ENCODE assay signal across 7 cellular contexts in the genomic region with DNA sequence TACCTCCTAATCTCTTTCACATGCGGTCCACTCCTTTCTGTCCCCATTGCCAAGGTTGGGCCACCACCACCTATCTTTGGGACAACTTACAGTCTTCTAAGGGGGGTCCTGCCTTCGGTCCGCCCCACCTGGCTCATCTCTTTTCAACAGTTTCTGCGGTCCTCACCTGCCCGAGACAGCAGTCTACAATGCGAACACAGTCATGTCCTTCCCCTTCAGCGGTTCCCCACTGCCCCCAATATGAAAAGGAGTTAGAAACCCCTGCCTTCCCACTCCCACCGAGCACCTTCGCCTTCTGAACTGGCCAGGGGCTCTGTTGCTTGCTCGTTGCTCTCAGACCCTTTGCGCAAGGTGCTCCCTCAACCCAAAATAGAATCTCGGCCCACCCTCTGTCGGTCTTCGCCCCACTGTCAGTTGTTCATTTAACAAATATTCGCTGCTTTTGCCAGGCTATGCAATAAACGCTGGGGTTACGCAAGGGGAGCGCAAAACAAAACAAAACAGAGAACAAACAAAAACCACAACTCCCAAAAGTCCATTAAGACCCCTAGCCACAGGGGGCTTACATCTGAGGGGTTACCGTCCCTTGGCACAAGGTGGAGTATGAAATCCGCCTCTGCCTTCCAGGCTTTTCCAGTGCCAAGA. TPM values are rescaled to one million over a fixed set of nuclear protein-coding genes. Genes with fewer than 3 reads are reported as not detected.
A peak's percentile ranks its signal among the peaks of the same experiment; 100 is the strongest.
DNase-seq lines count a peak whose midpoint lies in the region; TF ChIP-seq lines count a peak whose summit lies in the region.

No MANE protein-coding gene starts in this region.

- H3K36me3 ChIP-seq in HUES64 (ENCODE audit: insufficient read depth, low read length), result peaks cover 20% of the 10 kb centered on the region
- no peaks in the 10 kb centered on the region for H3K36me3 ChIP-seq in adrenal gland (replicated peaks in 1 of 2)
- H3K36me3 ChIP-seq in iPS-20b (ENCODE audit: insufficient read depth, low read depth, low read length), result peaks cover 22% of the 10 kb centered on the region
- no peaks in the 10 kb centered on the region for H3K36me3 ChIP-seq in stomach smooth muscle (ENCODE audit: control insufficient read depth in 2 of 2, insufficient read depth in 2 of 2, low read length in 2 of 2)

- DNase-seq in adrenal gland, result peak in 3 of 7 donors; percentile 18 to 54 (median 33)
- DNase-seq in erythroblast (lab: John Stamatoyannopoulos, UW), result no peak
- DNase-seq in NAMALWA (ENCODE audit: low spot score), result no peak
- no peak for DNase-seq in H4 (ENCODE audit: low spot score)

- H3K9me3 ChIP-seq in HUES64 (ENCODE audit: insufficient read depth, low read depth, low read length) (no peaks in the 10 kb centered on the region), adrenal gland (replicated peaks in 1 of 3) (no peaks in the 10 kb centered on the region), iPS-20b (ENCODE audit: insufficient read depth, low read depth, low read length) (no peaks in the 10 kb centered on the region), stomach smooth muscle (ENCODE audit: control insufficient read depth in 2 of 2, low read length in 2 of 2) (no peaks in the 10 kb centered on the region)

- H3K4me1 ChIP-seq in HUES64 (ENCODE audit: insufficient read depth, low read length) (no peaks in the 10 kb centered on the region), adrenal gland (replicated peaks in 1 of 2) (peaks cover 5 to 17% of the 10 kb centered on the region in 2 donors), iPS-20b (ENCODE audit: insufficient read depth, low read length) (no peaks in the 10 kb centered on the region), stomach smooth muscle (ENCODE audit: control insufficient read depth, insufficient read depth, low read length) (peaks cover 13% of the 10 kb centered on the region)

- no peak for TF ChIP-seq CTCF in adrenal gland (IDR thresholded peaks at IDR 0.05)

- TF ChIP-seq POLR2A in adrenal gland (IDR thresholded peaks at IDR 0.05), result no peak
- no peak for TF ChIP-seq POLR2A in erythroblast (IDR thresholded peaks at IDR 0.05; ENCODE audit: low read length)

- WGBS in HUES64, result 78% methylated on average over 20 of the region's 20 CpGs
- WGBS in adrenal gland, 4 donors, result 22 to 49% (median 25%) methylated on average over 18 to 20 of the region's 20 CpGs

- H3K27ac ChIP-seq in HUES64 (ENCODE audit: low read depth, low read length), result no peak overlapping the region
- H3K27ac ChIP-seq in adrenal gland, result peak overlapping the region in 1 of 5 donors; percentile 28
- H3K27ac ChIP-seq in iPS-20b (ENCODE audit: low read length), result no peak overlapping the region
- no peak overlapping the region for H3K27ac ChIP-seq in stomach smooth muscle (ENCODE audit: low read length)

- H3K4me3 ChIP-seq in HUES64 (ENCODE audit: low read length) (peak overlapping the region; percentile 73), adrenal gland (peak overlapping the region in 3 of 4 donors; percentile 18 to 80 (median 76)), iPS-20b (ENCODE audit: low read length) (peak overlapping the region; percentile 94), stomach smooth muscle (ENCODE audit: low read length in 2 of 2) (peak overlapping the region; percentile 86 to 98)

- H3K27me3 ChIP-seq in HUES64 (ENCODE audit: insufficient read depth, low read length) (no peaks in the 10 kb centered on the region), adrenal gland (no peaks in the 10 kb centered on the region), iPS-20b (ENCODE audit: insufficient read depth, low read length) (peaks cover 10% of the 10 kb centered on the region), stomach smooth muscle (ENCODE audit: control insufficient read depth in 1 of 2, insufficient read depth in 2 of 2, low read length in 2 of 2) (no peaks in the 10 kb centered on the region)

- H3K9ac ChIP-seq in HUES64 (ENCODE audit: low read depth, low read length), result peak overlapping the region; percentile 45
- H3K9ac ChIP-seq in iPS-20b (ENCODE audit: low read depth, low read length), result peak overlapping the region; percentile 76; the same call in 1 of the 2 replicates
- H3K9ac ChIP-seq in stomach smooth muscle (ENCODE audit: low read length in 2 of 2), result peak overlapping the region; percentile 81 to 82

- intact Hi-C loops in adrenal gland (cut with DNase I), result loop anchor here in 1 of 2 donors (10.0 kb wide), 1 partner anchor 92 kb away; the partner anchor contains the start of gene POLG

RNA-seq across cellular contexts. Expression of gene FANCI, which starts 0.6 kb away (rescaled TPM):
- 71.5 TPM for polyA plus RNA-seq in HUES64 (2013, experiment 1 of 2)
- 71.1 TPM for polyA plus RNA-seq in HUES64 (2013, experiment 2 of 2)
- total RNA-seq in adrenal gland, result 1 to 10 TPM; 1.5 to 9.1 (median 5.7) TPM
- polyA plus RNA-seq in adrenal gland, result 1 to 10 TPM; 2.9 to 4.5 (median 3.3) TPM
- total RNA-seq in H4 (2014; rRNA removed; shearing (Covaris generic)), result 61.2 and 61.9 TPM in 2 replicates

RNA-seq across cellular contexts. Expression of gene RLBP1, which starts 21.8 kb away (rescaled TPM):
- not detected for polyA plus RNA-seq in HUES64 (2013, experiment 1 of 2)
- polyA plus RNA-seq in HUES64 (2013, experiment 2 of 2), result not detected
- not detected for total RNA-seq in adrenal gland
- under 1 TPM in 2 of 3 donors, not detected in 1; 0.10 to 0.16 TPM for polyA plus RNA-seq in adrenal gland
- not detected in 2 replicates for total RNA-seq in H4 (2014; rRNA removed; shearing (Covaris generic))
